Comparison of ENCODE assay signal across 8 cellular contexts in genomic region chr5:96663608-96664007, GRCh38. TPM values are rescaled to one million over a fixed set of nuclear protein-coding genes. Genes with fewer than 3 reads are reported as not detected.
DNase-seq lines count a peak whose midpoint lies in the region; FAIRE-seq and TF ChIP-seq lines count a peak whose summit lies in the region.

No MANE protein-coding gene starts in this region.

- H3K4me3 ChIP-seq in keratinocyte (ENCODE audit: control insufficient read depth in 2 of 3, extremely low read depth in 1 of 3, insufficient read depth in 2 of 3, low read depth in 1 of 3, low read length in 3 of 3), result peak overlapping the region; percentile 78 to 96 (median 85)
- H3K4me3 ChIP-seq in stomach smooth muscle (ENCODE audit: low read length in 2 of 2), result peak overlapping the region; percentile 83 to 96

- H3K4me3 Mint-ChIP-seq in activated naive CD8-positive, alpha-beta T cell treated with anti-CD3 and anti-CD28 coated beads for 36 hours, result peak overlapping the region; percentile 96

- no peaks in the 10 kb centered on the region for H3K9me1 ChIP-seq in keratinocyte (ENCODE audit: control insufficient read depth, extremely low read depth, insufficient read depth, low read length)

- H3K27me3 ChIP-seq in keratinocyte (ENCODE audit: control insufficient read depth, extremely low read depth, insufficient read depth, low read length) (no peaks in the 10 kb centered on the region), stomach smooth muscle (ENCODE audit: control insufficient read depth in 1 of 2, insufficient read depth in 2 of 2, low read length in 2 of 2) (no peaks in the 10 kb centered on the region)

- H3K79me2 ChIP-seq in keratinocyte (ENCODE audit: control insufficient read depth, insufficient read depth, low read length), result peaks cover 53% of the 10 kb centered on the region

- H3K9me3 ChIP-seq in keratinocyte (ENCODE audit: control insufficient read depth, low read depth, low read length) (no peaks in the 10 kb centered on the region), stomach smooth muscle (ENCODE audit: control insufficient read depth in 2 of 2, low read length in 2 of 2) (no peaks in the 10 kb centered on the region)

- FAIRE-seq in keratinocyte (lab: Jason Lieb, UNC), result no peak

- no peak overlapping the region for H2AFZ ChIP-seq in keratinocyte (ENCODE audit: control insufficient read depth, low read length)

- H4K20me1 ChIP-seq in keratinocyte (ENCODE audit: control insufficient read depth, extremely low read depth, insufficient read depth, low read length), result peaks cover 9% of the 10 kb centered on the region

- H3K4me1 ChIP-seq in keratinocyte (ENCODE audit: control insufficient read depth, extremely low read depth, insufficient read depth, low read length) (peaks cover 34% of the 10 kb centered on the region), stomach smooth muscle (ENCODE audit: control insufficient read depth, insufficient read depth, low read length) (peaks cover 16% of the 10 kb centered on the region)

- H3K27ac ChIP-seq in keratinocyte (ENCODE audit: control insufficient read depth, insufficient read depth, low read length) (peak overlapping the region; percentile 89), stomach smooth muscle (ENCODE audit: low read length) (peak overlapping the region; percentile 94)

- dilution Hi-C loops in keratinocyte (cut with MboI; ENCODE audit: extremely low pct_ligation_motif_present, low sequenced_read_pairs), result no loop called here

- H3K36me3 ChIP-seq in keratinocyte (ENCODE audit: control insufficient read depth in 2 of 2, extremely low read depth in 1 of 2, insufficient read depth in 2 of 2, low read length in 2 of 2) (no peaks in the 10 kb centered on the region), stomach smooth muscle (ENCODE audit: control insufficient read depth in 2 of 2, insufficient read depth in 2 of 2, low read length in 2 of 2) (no peaks in the 10 kb centered on the region)

- peak overlapping the region; percentile 47 for H3K27ac Mint-ChIP-seq in activated naive CD8-positive, alpha-beta T cell treated with anti-CD3 and anti-CD28 coated beads for 36 hours

- TF ChIP-seq CTCF in keratinocyte (optimal IDR thresholded peaks at IDR 0.05 in 1 of 3, IDR thresholded peaks at IDR 0.05 in 1 of 3, conservative IDR thresholded peaks at IDR 0.05 in 1 of 3; ENCODE audit: extremely low read depth in 1 of 3, insufficient read depth in 2 of 3, low read length in 3 of 3), result no peak

- H3K4me2 ChIP-seq in keratinocyte (ENCODE audit: control insufficient read depth, extremely low read depth, insufficient read depth, low read depth, low read length), result peak overlapping the region; percentile 94

- H3K9ac ChIP-seq in keratinocyte (ENCODE audit: control insufficient read depth, extremely low read depth, insufficient read depth, low read length) (peak overlapping the region; percentile 98), stomach smooth muscle (ENCODE audit: low read length in 2 of 2) (peak overlapping the region; percentile 76 to 91)

- H3K4me1 Mint-ChIP-seq in activated naive CD8-positive, alpha-beta T cell treated with anti-CD3 and anti-CD28 coated beads for 36 hours, result peaks cover 41% of the 10 kb centered on the region

- peaks cover 2% of the 10 kb centered on the region for H3K36me3 Mint-ChIP-seq in activated naive CD8-positive, alpha-beta T cell treated with anti-CD3 and anti-CD28 coated beads for 36 hours

- DNase-seq in NCI-H748 (lab: John Stamatoyannopoulos, UW; ENCODE audit: unreplicated experiment) (peak; percentile 42), NCI-H748 treated with DMSO at 0.1 percent for 48 hours (lab: John Stamatoyannopoulos, UW) (no peak), keratinocyte (ENCODE audit: low read depth, low spot score) (no peak), germinal center (ENCODE audit: low spot score) (no peak), DMS79 treated with DMSO at 0.1 percent for 48 hours (lab: John Stamatoyannopoulos, UW) (no peak), HUDEP-2 (lab: John Stamatoyannopoulos, UW; ENCODE audit: unreplicated experiment in 76 of 76) (no peak)
- DNase-seq in activated naive CD8-positive, alpha-beta T cell treated with anti-CD3 and anti-CD28 coated beads for 36 hours, result no peak

- no peaks in the 10 kb centered on the region for H3K9me3 Mint-ChIP-seq in activated naive CD8-positive, alpha-beta T cell treated with anti-CD3 and anti-CD28 coated beads for 36 hours

- H3K27me3 Mint-ChIP-seq in activated naive CD8-positive, alpha-beta T cell treated with anti-CD3 and anti-CD28 coated beads for 36 hours, result peaks cover 10% of the 10 kb centered on the region

RNA-seq across cellular contexts. Expression of gene CAST, which starts 1.4 kb away (rescaled TPM):
- 100 to 1,000 TPM; 121 to 123 TPM for total RNA-seq in activated naive CD8-positive, alpha-beta T cell treated with anti-CD3 and anti-CD28 coated beads for 36 hours
- 148 to 343 TPM (median 238 TPM) in 3 replicates for polyA plus RNA-seq in keratinocyte
- 1,030 TPM for polyA plus RNA-seq in keratinocyte (2011; ENCODE audit: low read depth)
- polyA plus RNA-seq in keratinocyte (2011; cell fraction: cytosol; rRNA removed), result 209 and 268 TPM in 2 replicates
- polyA plus RNA-seq in keratinocyte (2011; cell fraction: nucleus; rRNA removed), result 383 and 505 TPM in 2 replicates
- 252 and 292 TPM in 2 replicates for polyA plus RNA-seq in keratinocyte (2012; ENCODE audit: low replicate concordance)
- polyA minus RNA-seq in keratinocyte, result 62.9 to 205 TPM (median 111 TPM) in 3 replicates
- 227 TPM for polyA minus RNA-seq in keratinocyte (2011; cell fraction: cytosol; rRNA and poly(A)+ RNA removed)
- 331 and 508 TPM in 2 replicates for polyA minus RNA-seq in keratinocyte (2011; cell fraction: nucleus; rRNA and poly(A)+ RNA removed)
